Comparison of ENCODE assay signal across 1 cellular context in the genomic region with DNA sequence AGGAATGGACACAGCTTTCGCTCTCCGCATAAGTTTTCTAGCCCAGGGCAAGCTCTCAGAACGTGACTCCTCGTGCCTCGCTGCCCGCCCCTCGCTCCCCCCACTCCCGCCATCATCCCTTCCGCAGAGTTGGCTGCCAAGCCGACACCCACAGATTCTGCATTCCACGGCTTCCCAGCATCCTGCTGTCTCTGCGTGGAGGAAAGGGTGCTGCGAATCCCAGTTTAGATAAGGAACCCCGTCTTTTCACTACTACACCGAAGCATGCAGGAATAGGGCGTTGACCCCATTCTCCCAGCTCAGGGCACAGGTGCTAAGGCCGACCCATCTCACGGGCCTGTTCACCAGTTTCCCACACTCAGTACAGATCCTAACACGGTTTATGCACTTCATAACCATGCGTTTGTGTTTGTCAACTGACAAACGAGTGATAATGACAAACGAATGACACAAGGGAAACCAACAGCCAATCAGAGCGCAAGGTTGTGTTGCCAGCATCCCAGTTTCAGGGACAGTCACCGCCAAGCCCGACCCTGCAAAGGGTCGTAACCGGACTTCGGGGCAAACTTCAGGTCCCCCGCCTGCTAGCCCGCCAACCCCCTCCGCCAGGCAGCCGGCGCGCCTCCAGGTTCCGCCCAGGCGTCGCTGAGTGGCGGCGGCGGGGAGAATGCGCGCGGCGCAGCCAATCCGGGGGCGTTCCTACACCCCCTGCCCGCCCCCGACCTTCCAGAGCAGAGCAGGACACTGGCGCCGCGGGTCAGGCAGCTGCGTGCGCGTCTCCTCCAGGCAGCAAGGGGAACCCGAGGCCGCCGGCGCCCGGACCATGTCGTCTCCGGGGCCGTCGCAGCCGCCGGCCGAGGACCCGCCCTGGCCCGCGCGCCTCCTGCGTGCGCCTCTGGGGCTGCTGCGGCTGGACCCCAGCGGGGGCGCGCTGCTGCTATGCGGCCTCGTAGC.
TF ChIP-seq lines count a peak whose summit lies in the region.

A gene (plus strand): TSS at position 729 of the 954 bp plus-strand sequence. CDS start 95 bp downstream, at position 824.

TF ChIP-seq in HepG2, 621 proteins besides CTCF, POLR2A, EP300 and RAD21 (continued from another document and continues in another):
- TF ChIP-seq, protein P1, sequence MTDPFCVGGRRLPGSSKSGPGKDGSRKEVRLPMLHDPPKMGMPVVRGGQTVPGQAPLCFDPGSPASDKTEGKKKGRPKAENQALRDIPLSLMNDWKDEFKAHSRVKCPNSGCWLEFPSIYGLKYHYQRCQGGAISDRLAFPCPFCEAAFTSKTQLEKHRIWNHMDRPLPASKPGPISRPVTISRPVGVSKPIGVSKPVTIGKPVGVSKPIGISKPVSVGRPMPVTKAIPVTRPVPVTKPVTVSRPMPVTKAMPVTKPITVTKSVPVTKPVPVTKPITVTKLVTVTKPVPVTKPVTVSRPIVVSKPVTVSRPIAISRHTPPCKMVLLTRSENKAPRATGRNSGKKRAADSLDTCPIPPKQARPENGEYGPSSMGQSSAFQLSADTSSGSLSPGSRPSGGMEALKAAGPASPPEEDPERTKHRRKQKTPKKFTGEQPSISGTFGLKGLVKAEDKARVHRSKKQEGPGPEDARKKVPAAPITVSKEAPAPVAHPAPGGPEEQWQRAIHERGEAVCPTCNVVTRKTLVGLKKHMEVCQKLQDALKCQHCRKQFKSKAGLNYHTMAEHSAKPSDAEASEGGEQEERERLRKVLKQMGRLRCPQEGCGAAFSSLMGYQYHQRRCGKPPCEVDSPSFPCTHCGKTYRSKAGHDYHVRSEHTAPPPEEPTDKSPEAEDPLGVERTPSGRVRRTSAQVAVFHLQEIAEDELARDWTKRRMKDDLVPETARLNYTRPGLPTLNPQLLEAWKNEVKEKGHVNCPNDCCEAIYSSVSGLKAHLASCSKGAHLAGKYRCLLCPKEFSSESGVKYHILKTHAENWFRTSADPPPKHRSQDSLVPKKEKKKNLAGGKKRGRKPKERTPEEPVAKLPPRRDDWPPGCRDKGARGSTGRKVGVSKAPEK (CRISPR knock-in tag; IDR thresholded peaks at IDR 0.05; ENCODE audit: borderline replicate concordance) = no peak
- TF ChIP-seq ZNF331 (CRISPR knock-in tag; IDR thresholded peaks at IDR 0.05) = peak; percentile 12; the same call in 1 of the 2 replicates
- peak; percentile 81 for TF ChIP-seq ZNF607 (CRISPR knock-in tag; IDR thresholded peaks at IDR 0.05; ENCODE audit: borderline replicate concordance)
- no peak for TF ChIP-seq TBP (CRISPR knock-in tag; IDR thresholded peaks at IDR 0.05)
- TF ChIP-seq ZFP90 (CRISPR knock-in tag; IDR thresholded peaks at IDR 0.05; ENCODE audit: borderline replicate concordance) = 0 out of 2 replicates have a peak, but pooled peaks have one; percentile 22
- TF ChIP-seq AGO2 (optimal IDR thresholded peaks at IDR 0.05; ENCODE audit: low read depth, low read length) = no peak
- TF ChIP-seq RFXAP (CRISPR knock-in tag; IDR thresholded peaks at IDR 0.05; ENCODE audit: borderline replicate concordance) = no peak
- 0 out of 2 replicates have a peak, but pooled peaks have one; percentile 72 for TF ChIP-seq ZNF543 (CRISPR knock-in tag; IDR thresholded peaks at IDR 0.05)
- peak; percentile 40; the same call in 1 of the 2 replicates for TF ChIP-seq SP4 (CRISPR knock-in tag; IDR thresholded peaks at IDR 0.05)
- TF ChIP-seq, protein P2, sequence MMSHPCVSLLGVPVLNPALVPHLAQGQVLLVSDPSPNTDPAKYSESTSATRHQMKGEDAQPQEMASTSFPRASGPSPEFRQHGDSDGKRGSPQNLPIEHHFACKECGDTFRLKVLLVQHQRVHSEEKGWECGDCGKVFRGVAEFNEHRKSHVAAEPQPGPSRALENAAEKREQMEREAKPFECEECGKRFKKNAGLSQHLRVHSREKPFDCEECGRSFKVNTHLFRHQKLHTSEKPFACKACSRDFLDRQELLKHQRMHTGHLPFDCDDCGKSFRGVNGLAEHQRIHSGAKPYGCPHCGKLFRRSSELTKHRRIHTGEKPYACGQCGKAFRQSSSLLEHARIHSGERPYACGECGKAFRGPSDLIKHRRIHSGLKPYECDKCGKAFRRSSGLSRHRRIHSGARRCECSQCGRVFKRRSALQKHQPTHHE (CRISPR knock-in tag; IDR thresholded peaks at IDR 0.05; ENCODE audit: borderline replicate concordance) = no peak
- TF ChIP-seq ZNF724P (CRISPR knock-in tag; IDR thresholded peaks at IDR 0.05; ENCODE audit: borderline replicate concordance) = 0 out of 2 replicates have a peak, but pooled peaks have one; percentile 58
- TF ChIP-seq, protein P3, sequence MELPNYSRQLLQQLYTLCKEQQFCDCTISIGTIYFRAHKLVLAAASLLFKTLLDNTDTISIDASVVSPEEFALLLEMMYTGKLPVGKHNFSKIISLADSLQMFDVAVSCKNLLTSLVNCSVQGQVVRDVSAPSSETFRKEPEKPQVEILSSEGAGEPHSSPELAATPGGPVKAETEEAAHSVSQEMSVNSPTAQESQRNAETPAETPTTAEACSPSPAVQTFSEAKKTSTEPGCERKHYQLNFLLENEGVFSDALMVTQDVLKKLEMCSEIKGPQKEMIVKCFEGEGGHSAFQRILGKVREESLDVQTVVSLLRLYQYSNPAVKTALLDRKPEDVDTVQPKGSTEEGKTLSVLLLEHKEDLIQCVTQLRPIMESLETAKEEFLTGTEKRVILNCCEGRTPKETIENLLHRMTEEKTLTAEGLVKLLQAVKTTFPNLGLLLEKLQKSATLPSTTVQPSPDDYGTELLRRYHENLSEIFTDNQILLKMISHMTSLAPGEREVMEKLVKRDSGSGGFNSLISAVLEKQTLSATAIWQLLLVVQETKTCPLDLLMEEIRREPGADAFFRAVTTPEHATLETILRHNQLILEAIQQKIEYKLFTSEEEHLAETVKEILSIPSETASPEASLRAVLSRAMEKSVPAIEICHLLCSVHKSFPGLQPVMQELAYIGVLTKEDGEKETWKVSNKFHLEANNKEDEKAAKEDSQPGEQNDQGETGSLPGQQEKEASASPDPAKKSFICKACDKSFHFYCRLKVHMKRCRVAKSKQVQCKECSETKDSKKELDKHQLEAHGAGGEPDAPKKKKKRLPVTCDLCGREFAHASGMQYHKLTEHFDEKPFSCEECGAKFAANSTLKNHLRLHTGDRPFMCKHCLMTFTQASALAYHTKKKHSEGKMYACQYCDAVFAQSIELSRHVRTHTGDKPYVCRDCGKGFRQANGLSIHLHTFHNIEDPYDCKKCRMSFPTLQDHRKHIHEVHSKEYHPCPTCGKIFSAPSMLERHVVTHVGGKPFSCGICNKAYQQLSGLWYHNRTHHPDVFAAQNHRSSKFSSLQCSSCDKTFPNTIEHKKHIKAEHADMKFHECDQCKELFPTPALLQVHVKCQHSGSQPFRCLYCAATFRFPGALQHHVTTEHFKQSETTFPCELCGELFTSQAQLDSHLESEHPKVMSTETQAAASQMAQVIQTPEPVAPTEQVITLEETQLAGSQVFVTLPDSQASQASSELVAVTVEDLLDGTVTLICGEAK (IDR thresholded peaks at IDR 0.05) = no peak
- TF ChIP-seq, protein P3 (CRISPR knock-in tag; IDR thresholded peaks at IDR 0.05) = peak; percentile 17; the same call in 1 of the 2 replicates
- TF ChIP-seq, protein P4, sequence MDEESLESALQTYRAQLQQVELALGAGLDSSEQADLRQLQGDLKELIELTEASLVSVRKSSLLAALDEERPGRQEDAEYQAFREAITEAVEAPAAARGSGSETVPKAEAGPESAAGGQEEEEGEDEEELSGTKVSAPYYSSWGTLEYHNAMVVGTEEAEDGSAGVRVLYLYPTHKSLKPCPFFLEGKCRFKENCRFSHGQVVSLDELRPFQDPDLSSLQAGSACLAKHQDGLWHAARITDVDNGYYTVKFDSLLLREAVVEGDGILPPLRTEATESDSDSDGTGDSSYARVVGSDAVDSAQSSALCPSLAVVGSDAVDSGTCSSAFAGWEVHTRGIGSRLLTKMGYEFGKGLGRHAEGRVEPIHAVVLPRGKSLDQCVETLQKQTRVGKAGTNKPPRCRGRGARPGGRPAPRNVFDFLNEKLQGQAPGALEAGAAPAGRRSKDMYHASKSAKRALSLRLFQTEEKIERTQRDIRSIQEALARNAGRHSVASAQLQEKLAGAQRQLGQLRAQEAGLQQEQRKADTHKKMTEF (CRISPR knock-in tag; IDR thresholded peaks at IDR 0.05) = peak; percentile 64; the same call in 1 of the 2 replicates
- TF ChIP-seq, protein P5, sequence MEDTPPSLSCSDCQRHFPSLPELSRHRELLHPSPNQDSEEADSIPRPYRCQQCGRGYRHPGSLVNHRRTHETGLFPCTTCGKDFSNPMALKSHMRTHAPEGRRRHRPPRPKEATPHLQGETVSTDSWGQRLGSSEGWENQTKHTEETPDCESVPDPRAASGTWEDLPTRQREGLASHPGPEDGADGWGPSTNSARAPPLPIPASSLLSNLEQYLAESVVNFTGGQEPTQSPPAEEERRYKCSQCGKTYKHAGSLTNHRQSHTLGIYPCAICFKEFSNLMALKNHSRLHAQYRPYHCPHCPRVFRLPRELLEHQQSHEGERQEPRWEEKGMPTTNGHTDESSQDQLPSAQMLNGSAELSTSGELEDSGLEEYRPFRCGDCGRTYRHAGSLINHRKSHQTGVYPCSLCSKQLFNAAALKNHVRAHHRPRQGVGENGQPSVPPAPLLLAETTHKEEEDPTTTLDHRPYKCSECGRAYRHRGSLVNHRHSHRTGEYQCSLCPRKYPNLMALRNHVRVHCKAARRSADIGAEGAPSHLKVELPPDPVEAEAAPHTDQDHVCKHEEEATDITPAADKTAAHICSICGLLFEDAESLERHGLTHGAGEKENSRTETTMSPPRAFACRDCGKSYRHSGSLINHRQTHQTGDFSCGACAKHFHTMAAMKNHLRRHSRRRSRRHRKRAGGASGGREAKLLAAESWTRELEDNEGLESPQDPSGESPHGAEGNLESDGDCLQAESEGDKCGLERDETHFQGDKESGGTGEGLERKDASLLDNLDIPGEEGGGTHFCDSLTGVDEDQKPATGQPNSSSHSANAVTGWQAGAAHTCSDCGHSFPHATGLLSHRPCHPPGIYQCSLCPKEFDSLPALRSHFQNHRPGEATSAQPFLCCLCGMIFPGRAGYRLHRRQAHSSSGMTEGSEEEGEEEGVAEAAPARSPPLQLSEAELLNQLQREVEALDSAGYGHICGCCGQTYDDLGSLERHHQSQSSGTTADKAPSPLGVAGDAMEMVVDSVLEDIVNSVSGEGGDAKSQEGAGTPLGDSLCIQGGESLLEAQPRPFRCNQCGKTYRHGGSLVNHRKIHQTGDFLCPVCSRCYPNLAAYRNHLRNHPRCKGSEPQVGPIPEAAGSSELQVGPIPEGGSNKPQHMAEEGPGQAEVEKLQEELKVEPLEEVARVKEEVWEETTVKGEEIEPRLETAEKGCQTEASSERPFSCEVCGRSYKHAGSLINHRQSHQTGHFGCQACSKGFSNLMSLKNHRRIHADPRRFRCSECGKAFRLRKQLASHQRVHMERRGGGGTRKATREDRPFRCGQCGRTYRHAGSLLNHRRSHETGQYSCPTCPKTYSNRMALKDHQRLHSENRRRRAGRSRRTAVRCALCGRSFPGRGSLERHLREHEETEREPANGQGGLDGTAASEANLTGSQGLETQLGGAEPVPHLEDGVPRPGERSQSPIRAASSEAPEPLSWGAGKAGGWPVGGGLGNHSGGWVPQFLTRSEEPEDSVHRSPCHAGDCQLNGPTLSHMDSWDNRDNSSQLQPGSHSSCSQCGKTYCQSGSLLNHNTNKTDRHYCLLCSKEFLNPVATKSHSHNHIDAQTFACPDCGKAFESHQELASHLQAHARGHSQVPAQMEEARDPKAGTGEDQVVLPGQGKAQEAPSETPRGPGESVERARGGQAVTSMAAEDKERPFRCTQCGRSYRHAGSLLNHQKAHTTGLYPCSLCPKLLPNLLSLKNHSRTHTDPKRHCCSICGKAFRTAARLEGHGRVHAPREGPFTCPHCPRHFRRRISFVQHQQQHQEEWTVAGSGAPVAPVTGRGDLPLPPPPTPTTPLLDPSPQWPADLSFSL (CRISPR knock-in tag; IDR thresholded peaks at IDR 0.05) = no peak
- TF ChIP-seq HOXA5 (CRISPR knock-in tag; IDR thresholded peaks at IDR 0.05) = no peak; the same call in 1 of the 2 replicates
- no peak for TF ChIP-seq CHD4 (IDR thresholded peaks at IDR 0.05; ENCODE audit: borderline replicate concordance, low read length)
- no peak for TF ChIP-seq KDM3A (CRISPR knock-in tag; IDR thresholded peaks at IDR 0.05; ENCODE audit: low read depth)
- peak; percentile 27; the same call in 1 of the 2 replicates for TF ChIP-seq CCDC6 (CRISPR knock-in tag; IDR thresholded peaks at IDR 0.05)
- no peak for TF ChIP-seq LCORL (IDR thresholded peaks at IDR 0.05)
- 0 out of 2 replicates have a peak, but pooled peaks have one; percentile 27 for TF ChIP-seq LCORL (CRISPR knock-in tag; IDR thresholded peaks at IDR 0.05)
- TF ChIP-seq, protein P6, sequence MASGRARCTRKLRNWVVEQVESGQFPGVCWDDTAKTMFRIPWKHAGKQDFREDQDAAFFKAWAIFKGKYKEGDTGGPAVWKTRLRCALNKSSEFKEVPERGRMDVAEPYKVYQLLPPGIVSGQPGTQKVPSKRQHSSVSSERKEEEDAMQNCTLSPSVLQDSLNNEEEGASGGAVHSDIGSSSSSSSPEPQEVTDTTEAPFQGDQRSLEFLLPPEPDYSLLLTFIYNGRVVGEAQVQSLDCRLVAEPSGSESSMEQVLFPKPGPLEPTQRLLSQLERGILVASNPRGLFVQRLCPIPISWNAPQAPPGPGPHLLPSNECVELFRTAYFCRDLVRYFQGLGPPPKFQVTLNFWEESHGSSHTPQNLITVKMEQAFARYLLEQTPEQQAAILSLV (CRISPR knock-in tag; IDR thresholded peaks at IDR 0.05; ENCODE audit: borderline replicate concordance) = 0 out of 2 replicates have a peak, but pooled peaks have one; percentile 49
- 0 out of 2 replicates have a peak, but pooled peaks have one; percentile 34 for TF ChIP-seq ZNF510 (CRISPR knock-in tag; IDR thresholded peaks at IDR 0.05; ENCODE audit: low read depth)
- TF ChIP-seq XRCC5 (optimal IDR thresholded peaks at IDR 0.05; ENCODE audit: low read length) = peak; percentile 25
- no peak for TF ChIP-seq ETV5 (CRISPR knock-in tag; IDR thresholded peaks at IDR 0.05; ENCODE audit: borderline replicate concordance)
- 0 out of 2 replicates have a peak, but pooled peaks have one; percentile 26 for TF ChIP-seq ZFP36L1 (CRISPR knock-in tag; IDR thresholded peaks at IDR 0.05)
- no peak for TF ChIP-seq ZNF672 (CRISPR knock-in tag; IDR thresholded peaks at IDR 0.05)
- TF ChIP-seq KMT2B (CRISPR knock-in tag; IDR thresholded peaks at IDR 0.05) = peak; percentile 43; the same call in 1 of the 2 replicates
